9 cellular contexts compared by ENCODE assay signal in the genomic region with DNA sequence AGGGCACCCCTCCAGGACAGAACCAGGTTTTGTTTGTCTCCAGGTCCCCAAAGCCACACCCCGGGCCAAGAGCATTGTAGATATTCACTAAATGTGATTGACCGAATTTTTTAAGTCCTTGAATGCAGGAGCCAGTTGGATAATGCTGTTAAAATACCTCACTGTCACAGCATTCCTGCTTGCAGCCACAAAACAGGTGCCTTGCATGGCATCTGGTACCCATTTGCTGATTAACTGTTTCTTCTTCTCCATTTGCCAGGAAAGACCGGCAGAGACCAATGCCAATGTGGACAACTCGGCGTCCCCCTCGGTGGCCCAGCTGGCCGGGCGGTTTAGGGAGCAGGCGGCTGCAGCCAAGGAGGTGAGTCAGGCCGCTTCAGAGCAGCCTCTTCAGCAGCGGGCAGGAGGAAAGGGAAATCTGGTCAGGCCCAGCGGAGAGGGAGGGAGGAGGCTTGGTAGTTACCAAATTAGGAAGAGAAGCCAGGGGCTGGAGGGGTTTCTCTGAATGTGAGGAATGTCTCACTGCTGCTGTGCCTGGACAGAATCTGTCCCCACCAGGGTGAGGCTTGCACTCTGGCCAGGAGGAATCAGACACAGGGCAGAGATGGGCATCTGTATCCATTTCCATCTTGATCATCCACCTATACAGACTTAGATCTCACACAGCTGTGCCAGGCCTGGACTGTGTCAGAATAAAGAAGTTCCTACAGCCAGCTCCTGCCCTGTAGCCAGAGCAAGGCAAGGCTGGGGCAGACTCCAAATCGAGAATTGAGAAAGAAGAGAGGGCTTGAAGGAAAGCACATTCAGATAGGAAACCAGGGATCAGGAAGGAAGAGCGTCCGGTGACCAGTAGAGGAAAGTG. TPM values are rescaled to one million over a fixed set of nuclear protein-coding genes. Genes with fewer than 3 reads are reported as not detected.
DNase-seq lines count a peak whose midpoint lies in the region; ATAC-seq and TF ChIP-seq lines count a peak whose summit lies in the region.
"Had no signal": no experiment of that assay in that cellular context is flagged by ENCODE, and none has a peak within 500 bp of the region (broad histone marks: within the 10 kb centered on the region; RNA-seq: fewer than 3 reads in every experiment).

No MANE protein-coding gene starts in this region.

- DNase-seq in DMS53 (lab: John Stamatoyannopoulos, UW) (peak; percentile 18), DMS53 treated with DMSO at 0.1 percent for 48 hours (lab: John Stamatoyannopoulos, UW; ENCODE audit: unreplicated experiment) (no peak), left ventricle myocardium inferior (peak; percentile 45), stomach (no peak), Caco-2 (no peak), natural killer cell (no peak)
- DNase-seq in activated naive CD8-positive, alpha-beta T cell treated with anti-CD3 and anti-CD28 coated beads, Interleukin-2, amount 10 ng/mL, durations not matched to agents 7 days and 5 days, result no peak
- DNase-seq in stimulated activated CD4-positive, alpha-beta T cell treated with anti-CD3 and anti-CD28 coated beads, Interleukin-15, amount 100 ng/mL, for 24 hours, result no peak

- H3K4me3 Mint-ChIP-seq in activated naive CD8-positive, alpha-beta T cell treated with anti-CD3 and anti-CD28 coated beads, Interleukin-2, amount 10 ng/mL, durations not matched to agents 7 days and 5 days, result no peak overlapping the region
- H3K4me3 Mint-ChIP-seq in Caco-2 (ENCODE audit: unreplicated experiment) (no peak overlapping the region), natural killer cell (no peak overlapping the region)

- ATAC-seq in activated naive CD8-positive, alpha-beta T cell treated with anti-CD3 and anti-CD28 coated beads, Interleukin-2, amount 10 ng/mL, durations not matched to agents 7 days and 5 days (ENCODE audit: low read depth), result no peak
- no peak for ATAC-seq in natural killer cell

- no peaks in the 10 kb centered on the region for H3K27me3 ChIP-seq in left ventricle myocardium inferior (ENCODE audit: low read depth)
- no peaks in the 10 kb centered on the region for H3K27me3 ChIP-seq in stomach
- no peaks in the 10 kb centered on the region for H3K27me3 ChIP-seq in Caco-2 (replicated peaks; ENCODE audit: control insufficient read depth, insufficient read depth, low read length)

- H3K27me3 Mint-ChIP-seq in activated naive CD8-positive, alpha-beta T cell treated with anti-CD3 and anti-CD28 coated beads, Interleukin-2, amount 10 ng/mL, durations not matched to agents 7 days and 5 days, result no peaks in the 10 kb centered on the region
- H3K27me3 Mint-ChIP-seq in Caco-2 (ENCODE audit: insufficient read depth, unreplicated experiment), result no peaks in the 10 kb centered on the region
- H3K27me3 Mint-ChIP-seq in natural killer cell (ENCODE audit: low read depth in 2 of 2), result no peaks in the 10 kb centered on the region

- H3K27ac Mint-ChIP-seq in activated naive CD8-positive, alpha-beta T cell treated with anti-CD3 and anti-CD28 coated beads, Interleukin-2, amount 10 ng/mL, durations not matched to agents 7 days and 5 days, result peak overlapping the region; percentile 82
- H3K27ac Mint-ChIP-seq in Caco-2 (ENCODE audit: unreplicated experiment), result no peak overlapping the region
- H3K27ac Mint-ChIP-seq in natural killer cell, result no peak overlapping the region

- TF ChIP-seq EP300 in stomach (IDR thresholded peaks at IDR 0.05), result no peak

- H3K4me1 ChIP-seq in left ventricle myocardium inferior (peaks cover 99% of the 10 kb centered on the region), stomach (peaks cover 11 to 73% (median 42%) of the 10 kb centered on the region in 4 donors), Caco-2 (no peaks in the 10 kb centered on the region)

- no peaks in the 10 kb centered on the region for H3K9me3 Mint-ChIP-seq in activated naive CD8-positive, alpha-beta T cell treated with anti-CD3 and anti-CD28 coated beads, Interleukin-2, amount 10 ng/mL, durations not matched to agents 7 days and 5 days
- no peaks in the 10 kb centered on the region for H3K9me3 Mint-ChIP-seq in Caco-2 (ENCODE audit: unreplicated experiment)
- no peaks in the 10 kb centered on the region for H3K9me3 Mint-ChIP-seq in natural killer cell

- POLR2A ChIA-PET in activated naive CD8-positive, alpha-beta T cell treated with anti-CD3 and anti-CD28 coated beads, Interleukin-2, amount 10 ng/mL, durations not matched to agents 7 days and 5 days (lab: Charles Lee), result interaction anchor here (0.5 to 0.6 kb wide), 2 partner anchors 9 to 37 kb away, joined by 3 read pairs; no protein-coding TSS in a partner anchor
- POLR2A ChIA-PET in Caco-2 (lab: Charles Lee), result no interaction called here

- peak overlapping the region; percentile 93 for H3K27ac ChIP-seq in left ventricle myocardium inferior (replicated peaks)
- H3K27ac ChIP-seq in stomach, result peak overlapping the region; percentile 26 to 76 (median 57)
- H3K27ac ChIP-seq: 22Rv1 had no signal

- no peaks in the 10 kb centered on the region for H3K9me3 ChIP-seq in left ventricle myocardium inferior (replicated peaks)
- H3K9me3 ChIP-seq in stomach, result no peaks in the 10 kb centered on the region
- H3K9me3 ChIP-seq in Caco-2, result no peaks in the 10 kb centered on the region

- TF ChIP-seq POLR2A in stomach (IDR thresholded peaks at IDR 0.05), result no peak

- no TSS peak for BruUV-seq in Caco-2 (replicated peaks; lab: Mats Ljungman, UMichigan)

- CTCF ChIA-PET in Caco-2 (lab: Charles Lee), result no interaction called here

- H3K36me3 ChIP-seq in left ventricle myocardium inferior (peaks cover 2% of the 10 kb centered on the region), stomach (peaks cover 0 to 20% (median 6%) of the 10 kb centered on the region in 4 donors), Caco-2 (ENCODE audit: control insufficient read depth, insufficient read depth, low read length) (no peaks in the 10 kb centered on the region)

- peak overlapping the region; percentile 15 for H3K4me3 ChIP-seq in left ventricle myocardium inferior
- H3K4me3 ChIP-seq in stomach, result no peak overlapping the region
- no peak overlapping the region for H3K4me3 ChIP-seq in Caco-2 (ENCODE audit: low read depth, low read length)

- TF ChIP-seq CTCF in left ventricle myocardium inferior (IDR thresholded peaks at IDR 0.05; ENCODE audit: borderline replicate concordance) (no peak), stomach (IDR thresholded peaks at IDR 0.05) (no peak), Caco-2 (IDR thresholded peaks at IDR 0.05; ENCODE audit: insufficient read depth in 1 of 2, low read depth in 1 of 2, low read length in 1 of 2, severe bottlenecking in 1 of 2, unreplicated experiment in 1 of 2) (no peak), natural killer cell (IDR thresholded peaks at IDR 0.05) (no peak)

- H3K4me1 Mint-ChIP-seq in activated naive CD8-positive, alpha-beta T cell treated with anti-CD3 and anti-CD28 coated beads, Interleukin-2, amount 10 ng/mL, durations not matched to agents 7 days and 5 days, result peaks cover 6% of the 10 kb centered on the region
- H3K4me1 Mint-ChIP-seq in Caco-2 (ENCODE audit: low read depth, unreplicated experiment) (no peaks in the 10 kb centered on the region), natural killer cell (peaks cover 26 to 30% of the 10 kb centered on the region in 2 donors)

- intact Hi-C loops in left ventricle myocardium inferior (cut with micrococcal nuclease) (no loop called here), stomach (cut with DNase I; ENCODE audit: low total_unique reads) (no loop called here), Caco-2 (cut with micrococcal nuclease; ENCODE audit: unreplicated experiment) (no loop called here), natural killer cell (cut with micrococcal nuclease) (loop anchor here (10.0 kb wide), 1 partner anchor 429 kb away; no protein-coding TSS in a partner anchor)

- peaks cover 25% of the 10 kb centered on the region for H3K36me3 Mint-ChIP-seq in activated naive CD8-positive, alpha-beta T cell treated with anti-CD3 and anti-CD28 coated beads, Interleukin-2, amount 10 ng/mL, durations not matched to agents 7 days and 5 days
- H3K36me3 Mint-ChIP-seq in Caco-2 (ENCODE audit: insufficient read depth, unreplicated experiment), result no peaks in the 10 kb centered on the region
- peaks cover 7% of the 10 kb centered on the region for H3K36me3 Mint-ChIP-seq in natural killer cell

- WGBS in stomach, 5 donors, result 50 to 62% (median 55%) methylated on average over 15 of the region's 15 CpGs

RNA-seq across cellular contexts. Expression of gene MPZL1, which starts 37.9 kb away (rescaled TPM):
- total RNA-seq in activated naive CD8-positive, alpha-beta T cell treated with anti-CD3 and anti-CD28 coated beads, Interleukin-2, amount 10 ng/mL, durations not matched to agents 7 days and 5 days, result 1 to 10 TPM; 8.5 to 9.3 TPM
- total RNA-seq in left ventricle myocardium inferior (28.9 TPM), stomach (100 to 1,000 TPM in 1 of 5 donors, 10 to 100 TPM in 4; 29.9 to 115 (median 51.9) TPM), Caco-2 (2022) (273 and 280 TPM in 2 replicates), natural killer cell (1 to 10 TPM; 3.4 to 4.6 (median 4.0) TPM)
- polyA plus RNA-seq in stomach, result 10 to 100 TPM in 2 of 3 donors, 1 to 10 TPM in 1; 7.2 to 25.0 (median 15.7) TPM

RNA-seq across cellular contexts. Expression of gene RCSD1, which starts 53.8 kb away (rescaled TPM):
- total RNA-seq in activated naive CD8-positive, alpha-beta T cell treated with anti-CD3 and anti-CD28 coated beads, Interleukin-2, amount 10 ng/mL, durations not matched to agents 7 days and 5 days, result 100 to 1,000 TPM; 131 to 133 TPM
- 42.7 TPM for total RNA-seq in left ventricle myocardium inferior
- total RNA-seq in stomach, result 10 to 100 TPM in 4 of 5 donors, 1 to 10 TPM in 1; 8.2 to 29.0 (median 16.2) TPM
- polyA plus RNA-seq in stomach, result 10 to 100 TPM in 2 of 3 donors, 1 to 10 TPM in 1; 6.0 to 43.7 (median 23.2) TPM
- not detected in 2 replicates for total RNA-seq in Caco-2 (2022)
- 100 to 1,000 TPM in 2 of 3 donors, 10 to 100 TPM in 1; 86.3 to 130 (median 110) TPM for total RNA-seq in natural killer cell

Comparison
In these comparisons a context has a peak if more than half of its experiments do, and no peak if none do; other contexts are left out.
1. DNase-seq: peak in DMS53 (single experiment) and left ventricle myocardium inferior (single experiment); none in DMS53 treated with DMSO at 0.1 percent for 48 hours (single experiment), activated naive CD8-positive, alpha-beta T cell treated with anti-CD3 and anti-CD28 coated beads, Interleukin-2, amount 10 ng/mL, durations not matched to agents 7 days and 5 days (single experiment), stomach (single experiment), Caco-2 (0 of 2), natural killer cell (single experiment) and stimulated activated CD4-positive, alpha-beta T cell treated with anti-CD3 and anti-CD28 coated beads, Interleukin-15, amount 100 ng/mL, for 24 hours (single experiment).